Comparison of ENCODE assay signal across 13 cellular contexts in genomic region chr2:160148419-160148818, GRCh38. TPM values are rescaled to one million over a fixed set of nuclear protein-coding genes. Genes with fewer than 3 reads are reported as not detected.
DNase-seq lines count a peak whose midpoint lies in the region; ATAC-seq, FAIRE-seq and TF ChIP-seq lines count a peak whose summit lies in the region.
"Not testable (repeated sequence)": the region's sequence is repeated elsewhere in the genome, so short reads cannot be mapped to it uniquely, and the experiment has no call there.
"Had no signal": no experiment of that assay in that cellular context is flagged by ENCODE, and none has a peak within 500 bp of the region (broad histone marks: within the 10 kb centered on the region; RNA-seq: fewer than 3 reads in every experiment).

No MANE protein-coding gene starts in this region.

- not testable (repeated sequence) for H3K4ac ChIP-seq in trophoblast cell (ENCODE audit: low read depth, low read length)

- FAIRE-seq in A549 (lab: Jason Lieb, UNC) = not testable (repeated sequence)

- H2AK5ac ChIP-seq in trophoblast cell (ENCODE audit: low read length) = not testable (repeated sequence)

- not testable (repeated sequence) for TF ChIP-seq RAD21 in A549 (conservative IDR thresholded peaks at IDR 0.05 in 1 of 2, IDR thresholded peaks at IDR 0.05 in 1 of 2)

- H3K4me3 Mint-ChIP-seq in MCF 10A (ENCODE audit: unreplicated experiment); endodermal cell: not testable (repeated sequence)

- H4K12ac ChIP-seq in trophoblast cell (ENCODE audit: low read depth, low read length) = not testable (repeated sequence)

- not testable (repeated sequence) for H3K9ac ChIP-seq in endodermal cell (ENCODE audit: extremely low read depth, low read length, poor library complexity, severe bottlenecking); trophoblast cell (ENCODE audit: low read length)

- not testable (repeated sequence) for H3K9me3 ChIP-seq in A549; SJCRH30 (replicated peaks); endodermal cell (ENCODE audit: control insufficient read depth, low read length); mucosa of descending colon; trophoblast cell (ENCODE audit: insufficient read depth, low read depth, low read length); transverse colon

- intact Hi-C loops in MCF 10A (cut with micrococcal nuclease); left colon (cut with DNase I, micrococcal nuclease); mucosa of descending colon (cut with DNase I, micrococcal nuclease); transverse colon (cut with DNase I; ENCODE audit: low total_unique reads): not testable (repeated sequence)

- H3K4me2 ChIP-seq in A549 = 0 out of 3 replicates have a peak overlapping the region, but pooled peaks have one; percentile 10
- H3K4me2 ChIP-seq in trophoblast cell (ENCODE audit: low read length) = not testable (repeated sequence)

- CTCF ChIA-PET in A549 (lab: Yijun Ruan, JAX) = interaction anchor here (0.9 to 1.3 kb wide), 2 partner anchors 24 to 59 kb away, joined by 3 to 4 read pairs; no protein-coding TSS in a partner anchor
- CTCF ChIA-PET in MCF 10A (lab: Yijun Ruan, JAX) = interaction anchor here (0.6 kb wide), 1 partner anchor 25 kb away, joined by 3 read pairs; no protein-coding TSS in a partner anchor

- not testable (repeated sequence) for H3K4me3 ChIP-seq in A549; endodermal cell (ENCODE audit: low read length); mucosa of descending colon; trophoblast cell (ENCODE audit: low read depth, low read length); transverse colon
- H3K4me3 ChIP-seq in SJCRH30 = peak overlapping the region; percentile 30; the same call in 1 of the 2 replicates

- BruUV-seq in MCF 10A (replicated peaks; lab: Mats Ljungman, UMichigan) = not testable (repeated sequence)

- H3K36me3 ChIP-seq in SJCRH30; endodermal cell (ENCODE audit: control insufficient read depth, insufficient read depth, low read length); mucosa of descending colon (ENCODE audit: low read depth); transverse colon: not testable (repeated sequence)
- H3K36me3 ChIP-seq in trophoblast cell (ENCODE audit: control insufficient read depth in 1 of 2, insufficient read depth in 2 of 2, low read length in 2 of 2) = peaks cover 19 to 27% of the 10 kb centered on the region in 2 experiments

- H3K4me1 ChIP-seq in A549 = peaks cover 11% of the 10 kb centered on the region; the same call in 2 of the 3 replicates
- H3K4me1 ChIP-seq in SJCRH30; endodermal cell (ENCODE audit: control insufficient read depth, insufficient read depth, low read length); mucosa of descending colon (ENCODE audit: low read depth); trophoblast cell (ENCODE audit: control insufficient read depth in 1 of 2, insufficient read depth in 2 of 2, low read length in 2 of 2); transverse colon: not testable (repeated sequence)

- ATAC-seq in A549 = not testable (repeated sequence)
- ATAC-seq in left colon (peak; percentile 54), mucosa of descending colon (peak; percentile 46)

- not testable (repeated sequence) for H3K27me3 ChIP-seq in SJCRH30; endodermal cell (ENCODE audit: control insufficient read depth, insufficient read depth, low read length, poor library complexity, severe bottlenecking); trophoblast cell (ENCODE audit: insufficient read depth, low read length); transverse colon

- in situ Hi-C loops in transverse colon (cut with MboI; ENCODE audit: low pct_ligation_motif_present in 1 of 4, low pct_unique_long_range_greater_than_20kb in 1 of 4, low sequenced_read_pairs in 3 of 4) = not testable (repeated sequence)

- peak overlapping the region; percentile 53 for H3K14ac ChIP-seq in trophoblast cell (ENCODE audit: low read length)

- H3K79me2 ChIP-seq in trophoblast cell (ENCODE audit: control insufficient read depth, insufficient read depth, low read length, poor library complexity) = not testable (repeated sequence)

- DNase-seq in A549 (ENCODE audit: low read depth in 1 of 2, low spot score in 1 of 2); SJCRH30; trophoblast cell: not testable (repeated sequence)
- DNase-seq in MCF 10A (ENCODE audit: unreplicated experiment) (peak; percentile 4), endodermal cell (peak; percentile 45), left colon (peak in 1 of 2 donors; percentile 17), mucosa of descending colon (peak in 2 of 3 donors; percentile 23 to 38), transverse colon (peak; percentile 14)

- TF ChIP-seq EP300 in A549 (IDR thresholded peaks at IDR 0.05); transverse colon (IDR thresholded peaks at IDR 0.05; ENCODE audit: low read depth): not testable (repeated sequence)

- not testable (repeated sequence) for H3K27ac Mint-ChIP-seq in MCF 10A (ENCODE audit: low read depth, unreplicated experiment); endodermal cell

- H2BK120ac ChIP-seq in trophoblast cell (ENCODE audit: insufficient read depth, low read length, poor library complexity) = not testable (repeated sequence)

- TF ChIP-seq CTCF in A549 (IDR thresholded peaks at IDR 0.05); MCF 10A (IDR thresholded peaks at IDR 0.05; ENCODE audit: unreplicated experiment); endodermal cell (conservative IDR thresholded peaks at IDR 0.05); mucosa of descending colon (IDR thresholded peaks at IDR 0.05); transverse colon (IDR thresholded peaks at IDR 0.05): not testable (repeated sequence)

- H2BK5ac ChIP-seq in trophoblast cell (ENCODE audit: low read depth, low read length, poor library complexity) = not testable (repeated sequence)

- not testable (repeated sequence) for H3K79me1 ChIP-seq in trophoblast cell (ENCODE audit: low read length)

- not testable (repeated sequence) for H3K18ac ChIP-seq in trophoblast cell (ENCODE audit: low read length)

- H2AFZ ChIP-seq in trophoblast cell (ENCODE audit: insufficient read depth, low read length, poor library complexity) = not testable (repeated sequence)

- not testable (repeated sequence) for H3K36me3 Mint-ChIP-seq in MCF 10A (ENCODE audit: insufficient read depth, unreplicated experiment); endodermal cell (ENCODE audit: low read depth)

- not testable (repeated sequence) for H3K27me3 Mint-ChIP-seq in MCF 10A (ENCODE audit: insufficient read depth, unreplicated experiment); endodermal cell (ENCODE audit: insufficient read depth)

- not testable (repeated sequence) for H3K23ac ChIP-seq in trophoblast cell (ENCODE audit: low read length)

- H4K8ac ChIP-seq in trophoblast cell (ENCODE audit: low read depth, low read length) = peak overlapping the region; percentile 16

- H3K9me3 Mint-ChIP-seq in MCF 10A (ENCODE audit: unreplicated experiment); endodermal cell: not testable (repeated sequence)

- WGBS in A549 (ENCODE audit: missing lambda C conversion rate) = 60% methylated on average over 8 of the region's 8 CpGs
- WGBS in endodermal cell (ENCODE audit: insufficient coverage in 1 of 2, insufficient read length in 1 of 2), 2 experiments = 84 to 91% methylated on average over 6 to 8 of the region's 8 CpGs
- WGBS in trophoblast cell (ENCODE audit: extremely low coverage, insufficient coverage, insufficient read length) = no CpG with 5 or more reads among the region's 8 CpGs
- 66% methylated on average over 8 of the region's 8 CpGs; no CpG with 5 or more reads in 1 of the 2 donors for WGBS in transverse colon (ENCODE audit: low coverage in 1 of 2), 2 donors

- POLR2A ChIA-PET in A549 (lab: Yijun Ruan, JAX) = not testable (repeated sequence)
- POLR2A ChIA-PET in MCF 10A (lab: Yijun Ruan, JAX) = interaction anchor here (1.4 kb wide), 1 partner anchor 9 kb away, joined by 3 read pairs; no protein-coding TSS in a partner anchor

- peak overlapping the region in 1 of 2 experiments; percentile 44; a peak in 1 of 6 replicates for H3K27ac ChIP-seq in A549
- not testable (repeated sequence) for H3K27ac ChIP-seq in SJCRH30; endodermal cell (ENCODE audit: low read depth, low read length); transverse colon
- peak overlapping the region; percentile 8 for H3K27ac ChIP-seq in trophoblast cell (ENCODE audit: low read depth, low read length)

- not testable (repeated sequence) for H3K4me1 Mint-ChIP-seq in MCF 10A (ENCODE audit: insufficient read depth, unreplicated experiment); endodermal cell

- not testable (repeated sequence) for TF ChIP-seq POLR2A in A549 (IDR thresholded peaks at IDR 0.05; ENCODE audit: low read length); transverse colon (IDR thresholded peaks at IDR 0.05)

- peak overlapping the region; percentile 9 for H4K91ac ChIP-seq in trophoblast cell (ENCODE audit: low read depth, low read length)

- H2BK12ac ChIP-seq in trophoblast cell (ENCODE audit: low read length) = peak overlapping the region; percentile 22

RNA-seq across cellular contexts. Expression of gene ITGB6, which starts 51.7 kb away (rescaled TPM):
- polyA plus RNA-seq in A549 (2011; rRNA removed) (4.8 and 5.0 TPM in 2 replicates), A549 (2017; fragmentation: RNase III; extraction: RNeasy Plus Mini Kit Qiagen cat#74134 plus additional on column Dnase treatment) (4.1 to 4.8 TPM (median 4.2 TPM) in 3 replicates)
- 1.5 and 1.9 TPM in 2 replicates for polyA plus RNA-seq in A549 (2012; cell fraction: cytosol; rRNA removed)
- polyA plus RNA-seq in A549 (2012; cell fraction: nucleus; rRNA removed) = 4.0 and 5.1 TPM in 2 replicates
- polyA minus RNA-seq in A549 (2011; rRNA and poly(A)+ RNA removed) = 4.1 and 4.5 TPM in 2 replicates
- total RNA-seq in SJCRH30 (2014; rRNA removed; shearing (Covaris generic)) = 3.7 and 3.8 TPM in 2 replicates
- total RNA-seq in MCF 10A (2022) (3.8 and 6.9 TPM in 2 replicates), endodermal cell (under 1 TPM in 1 of 2 donors, not detected in 1; 0.24 TPM), left colon (10 to 100 TPM; 19.7 to 28.0 TPM), mucosa of descending colon (10 to 100 TPM in 2 of 3 donors, 1 to 10 TPM in 1; 9.0 to 35.7 (median 16.2) TPM), transverse colon (10 to 100 TPM in 3 of 4 donors, 1 to 10 TPM in 1; 7.6 to 28.8 (median 20.2) TPM)
- not detected for polyA plus RNA-seq in endodermal cell (2013, experiment 1 of 2)
- polyA plus RNA-seq in endodermal cell (2013, experiment 2 of 2) = 0.04 TPM
- polyA plus RNA-seq in trophoblast cell (2013) = 100 and 101 TPM in 2 replicates
- total RNA-seq: CD4-positive, alpha-beta T cell; CD8-positive, alpha-beta memory T cell; G401; GM23338 had no signal
- polyA plus RNA-seq: CD14-positive monocyte; CD8-positive, alpha-beta memory T cell; GM23338 had no signal
